1 cellular context compared by ENCODE assay signal in the genomic region with DNA sequence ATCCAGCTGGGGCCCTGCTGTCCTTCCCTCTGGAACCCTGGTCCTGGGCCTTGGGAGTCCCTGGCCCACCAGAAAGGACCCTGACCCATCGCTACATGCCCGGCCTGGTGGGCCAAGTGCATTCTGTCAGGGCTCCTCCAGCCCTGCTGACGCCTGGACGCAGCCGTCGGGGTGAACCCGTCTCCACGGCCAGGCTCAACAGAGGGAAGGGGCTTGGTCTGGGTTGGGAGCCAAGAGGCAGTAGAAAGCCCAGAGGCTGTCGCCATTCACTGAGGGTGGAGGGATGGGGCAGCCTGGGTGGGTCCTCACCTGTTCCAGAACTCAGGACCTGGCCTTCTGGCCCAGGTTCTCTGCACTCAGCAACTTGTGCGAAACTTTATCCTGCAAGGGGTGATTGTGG.
TF ChIP-seq lines count a peak whose summit lies in the region.

No MANE protein-coding gene starts in this region.

TF ChIP-seq in HepG2, 621 proteins besides CTCF, POLR2A, EP300 and RAD21 (continued from another document):
- TF ChIP-seq, protein P1, sequence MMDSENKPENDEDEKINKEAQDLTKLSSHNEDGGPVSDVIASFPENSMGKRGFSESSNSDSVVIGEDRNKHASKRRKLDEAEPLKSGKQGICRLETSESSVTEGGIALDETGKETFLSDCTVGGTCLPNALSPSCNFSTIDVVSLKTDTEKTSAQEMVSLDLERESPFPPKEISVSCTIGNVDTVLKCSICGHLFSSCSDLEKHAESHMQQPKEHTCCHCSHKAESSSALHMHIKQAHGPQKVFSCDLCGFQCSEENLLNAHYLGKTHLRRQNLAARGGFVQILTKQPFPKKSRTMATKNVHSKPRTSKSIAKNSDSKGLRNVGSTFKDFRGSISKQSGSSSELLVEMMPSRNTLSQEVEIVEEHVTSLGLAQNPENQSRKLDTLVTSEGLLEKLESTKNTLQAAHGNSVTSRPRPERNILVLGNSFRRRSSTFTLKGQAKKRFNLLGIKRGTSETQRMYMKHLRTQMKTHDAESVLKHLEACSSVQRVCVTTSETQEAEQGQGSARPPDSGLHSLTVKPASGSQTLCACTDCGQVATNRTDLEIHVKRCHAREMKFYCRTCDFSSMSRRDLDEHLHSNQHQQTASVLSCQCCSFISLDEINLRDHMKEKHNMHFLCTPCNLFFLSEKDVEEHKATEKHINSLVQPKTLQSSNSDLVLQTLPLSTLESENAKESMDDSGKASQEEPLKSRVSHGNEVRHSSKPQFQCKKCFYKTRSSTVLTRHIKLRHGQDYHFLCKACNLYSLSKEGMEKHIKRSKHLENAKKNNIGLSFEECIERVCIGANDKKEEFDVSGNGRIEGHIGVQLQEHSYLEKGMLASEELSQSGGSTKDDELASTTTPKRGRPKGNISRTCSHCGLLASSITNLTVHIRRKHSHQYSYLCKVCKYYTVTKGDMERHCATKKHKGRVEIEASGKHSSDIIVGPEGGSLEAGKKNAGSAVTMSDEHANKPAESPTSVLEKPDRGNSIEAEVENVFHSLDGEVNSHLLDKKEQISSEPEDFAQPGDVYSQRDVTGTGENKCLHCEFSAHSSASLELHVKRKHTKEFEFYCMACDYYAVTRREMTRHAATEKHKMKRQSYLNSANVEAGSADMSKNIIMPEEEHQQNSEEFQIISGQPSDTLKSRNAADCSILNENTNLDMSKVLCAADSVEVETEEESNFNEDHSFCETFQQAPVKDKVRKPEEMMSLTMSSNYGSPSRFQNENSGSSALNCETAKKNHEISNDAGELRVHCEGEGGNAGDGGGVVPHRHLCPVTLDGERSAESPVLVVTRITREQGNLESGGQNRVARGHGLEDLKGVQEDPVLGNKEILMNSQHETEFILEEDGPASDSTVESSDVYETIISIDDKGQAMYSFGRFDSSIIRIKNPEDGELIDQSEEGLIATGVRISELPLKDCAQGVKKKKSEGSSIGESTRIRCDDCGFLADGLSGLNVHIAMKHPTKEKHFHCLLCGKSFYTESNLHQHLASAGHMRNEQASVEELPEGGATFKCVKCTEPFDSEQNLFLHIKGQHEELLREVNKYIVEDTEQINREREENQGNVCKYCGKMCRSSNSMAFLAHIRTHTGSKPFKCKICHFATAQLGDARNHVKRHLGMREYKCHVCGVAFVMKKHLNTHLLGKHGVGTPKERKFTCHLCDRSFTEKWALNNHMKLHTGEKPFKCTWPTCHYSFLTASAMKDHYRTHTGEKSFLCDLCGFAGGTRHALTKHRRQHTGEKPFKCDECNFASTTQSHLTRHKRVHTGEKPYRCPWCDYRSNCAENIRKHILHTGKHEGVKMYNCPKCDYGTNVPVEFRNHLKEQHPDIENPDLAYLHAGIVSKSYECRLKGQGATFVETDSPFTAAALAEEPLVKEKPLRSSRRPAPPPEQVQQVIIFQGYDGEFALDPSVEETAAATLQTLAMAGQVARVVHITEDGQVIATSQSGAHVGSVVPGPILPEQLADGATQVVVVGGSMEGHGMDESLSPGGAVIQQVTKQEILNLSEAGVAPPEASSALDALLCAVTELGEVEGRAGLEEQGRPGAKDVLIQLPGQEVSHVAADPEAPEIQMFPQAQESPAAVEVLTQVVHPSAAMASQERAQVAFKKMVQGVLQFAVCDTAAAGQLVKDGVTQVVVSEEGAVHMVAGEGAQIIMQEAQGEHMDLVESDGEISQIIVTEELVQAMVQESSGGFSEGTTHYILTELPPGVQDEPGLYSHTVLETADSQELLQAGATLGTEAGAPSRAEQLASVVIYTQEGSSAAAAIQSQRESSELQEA (CRISPR knock-in tag; IDR thresholded peaks at IDR 0.05; ENCODE audit: not compliant biosample characterization), result no peak
- TF ChIP-seq ZNF350 (CRISPR knock-in tag; IDR thresholded peaks at IDR 0.05; ENCODE audit: borderline replicate concordance, low read depth), result no peak
